21 cellular contexts compared by ENCODE assay signal in genomic region chr18:55502346-55502710, GRCh38.
A peak's percentile ranks its signal among the peaks of the same experiment; 100 is the strongest.
DNase-seq lines count a peak whose midpoint lies in the region; ATAC-seq, FAIRE-seq and TF ChIP-seq lines count a peak whose summit lies in the region.
"Had no signal": no experiment of that assay in that cellular context is flagged by ENCODE, and none has a peak within 500 bp of the region (broad histone marks: within the 10 kb centered on the region; RNA-seq: fewer than 3 reads in every experiment).

No MANE protein-coding gene starts in this region.

- H3K9ac ChIP-seq in skeletal muscle satellite cell (ENCODE audit: low read depth, low read length), result peak overlapping the region; percentile 76

- FAIRE-seq in RCC 7860 (lab: Jason Lieb, UNC), result no peak
- FAIRE-seq: keratinocyte had no signal

- H3K27me3 ChIP-seq in skeletal muscle satellite cell (ENCODE audit: control insufficient read depth, insufficient read depth, low read length), result no peaks in the 10 kb centered on the region
- H3K27me3 ChIP-seq: colonic mucosa, right lobe of liver had no signal

- peak; percentile 36 for DNase-seq in G401 (ENCODE audit: low spot score)
- peak; percentile 36 for DNase-seq in RCC 7860 (ENCODE audit: low spot score)
- DNase-seq in fibroblast of pulmonary artery (ENCODE audit: low read depth), result peak; percentile 56
- no peak for DNase-seq in NCI-H1105 treated with DMSO at 0.1 percent for 48 hours (lab: John Stamatoyannopoulos, UW)
- no peak for DNase-seq in AG08396 (ENCODE audit: low spot score)
- DNase-seq: activated CD4-positive, alpha-beta T cell treated with anti-CD3 and anti-CD28 coated beads for 48 hours; activated naive CD4-positive, alpha-beta T cell treated with anti-CD3 and anti-CD28 coated beads, Interleukin-2, amount 50 U/mL, for 16 hours; AML-193; Calu3; colonic mucosa; GF-D8; KG1; NCI-H1092; NCI-H748 treated with DMSO at 0.1 percent for 48 hours; PC-9; right lobe of liver; stimulated activated CD4-positive, alpha-beta T cell treated with anti-CD3 and anti-CD28 coated beads, Interleukin-1b, Interleukin-23, amount 100 ng/mL, for 48 hours had no signal

- H3K4me1 ChIP-seq in skeletal muscle satellite cell (ENCODE audit: control insufficient read depth, insufficient read depth, low read length), result peaks cover 34% of the 10 kb centered on the region
- H3K4me1 ChIP-seq: colonic mucosa, right lobe of liver had no signal

- H3K4me2 ChIP-seq in skeletal muscle satellite cell (ENCODE audit: low read length), result no peak overlapping the region
- H3K4me2 ChIP-seq: PC-9 had no signal

- in situ Hi-C loops in G401 (cut with HindIII; ENCODE audit: low sequenced_read_pairs), result no loop called here

- no peaks in the 10 kb centered on the region for H3K36me3 ChIP-seq in skeletal muscle satellite cell (ENCODE audit: insufficient read depth, low read length)
- H3K36me3 ChIP-seq: colonic mucosa, right lobe of liver had no signal

- H3K9me3 ChIP-seq in skeletal muscle satellite cell (replicated peaks; ENCODE audit: low read length), result no peaks in the 10 kb centered on the region
- H3K9me3 ChIP-seq: colonic mucosa, right lobe of liver had no signal

- no peak overlapping the region for H3K4me3 ChIP-seq in fibroblast of pulmonary artery (replicated peaks; ENCODE audit: low read depth, low read length)
- no peak overlapping the region for H3K4me3 ChIP-seq in skeletal muscle satellite cell (ENCODE audit: low read length)
- H3K4me3 ChIP-seq: colonic mucosa, PC-9, right lobe of liver, SK-N-MC had no signal

- no peak for ATAC-seq in GM19328 (IDR thresholded peaks at IDR 0.05; ENCODE audit: unreplicated experiment)

- TF ChIP-seq CTCF in fibroblast of pulmonary artery (IDR thresholded peaks at IDR 0.05; ENCODE audit: low read length, missing control alignments), result no peak

Comparison
In these comparisons a context has a peak if more than half of its experiments do, and no peak if none do; other contexts are left out.
1. DNase-seq: peak in G401 (single experiment), RCC 7860 (single experiment) and fibroblast of pulmonary artery (single experiment); none in NCI-H1105 treated with DMSO at 0.1 percent for 48 hours (single experiment) and AG08396 (single experiment).